ENCODE assay signal across 21 cellular contexts in genomic region chr18:57461652-57462269, GRCh38. TPM values are rescaled to one million over a fixed set of nuclear protein-coding genes. Genes with fewer than 3 reads are reported as not detected.
"Had no signal": no experiment of that assay in that cellular context is flagged by ENCODE, and none has a peak within 500 bp of the region (broad histone marks: within the 10 kb centered on the region; RNA-seq: fewer than 3 reads in every experiment).

No MANE protein-coding gene starts in this region.

- H3K4me1 Mint-ChIP-seq: memory B cell, mesothelial cell of epicardium, neural progenitor cell had no signal

- H3K4me2 ChIP-seq: neural progenitor cell, smooth muscle cell had no signal

- H3K4me3 ChIP-seq: dorsolateral prefrontal cortex, gastrocnemius medialis, heart right ventricle, lower lobe of right lung, neural progenitor cell, ovary, smooth muscle cell, testis, tibial nerve had no signal

- H3K4me1 ChIP-seq: gastrocnemius medialis, lower lobe of right lung, neural progenitor cell, testis, tibial nerve had no signal

- H3K9me3 ChIP-seq: gastrocnemius medialis, lower lobe of right lung, ovary, testis had no signal

- H2AFZ ChIP-seq: neural progenitor cell had no signal

- H3K27ac Mint-ChIP-seq: memory B cell; mesothelial cell of epicardium; natural killer cell treated with Interleukin-12 subunit alpha and Interleukin-12 subunit beta and Interleukin-15 and Interleukin-18, amount 100 ng/mL, for 72 hours; neural progenitor cell; stimulated activated naive CD8-positive, alpha-beta T cell treated with anti-CD3 and anti-CD28 coated beads, Interleukin-15, Interleukin-2, amounts not matched to agents 100 ng/mL and 50 ng/mL, for 24 hours had no signal

- H3K4me3 Mint-ChIP-seq: memory B cell; mesothelial cell of epicardium; natural killer cell treated with Interleukin-12 subunit alpha and Interleukin-12 subunit beta and Interleukin-15 and Interleukin-18, amount 100 ng/mL, for 72 hours; neural progenitor cell; stimulated activated naive CD8-positive, alpha-beta T cell treated with anti-CD3 and anti-CD28 coated beads, Interleukin-15, Interleukin-2, amounts not matched to agents 100 ng/mL and 50 ng/mL, for 24 hours had no signal

- H3K27me3 ChIP-seq: gastrocnemius medialis, neural progenitor cell, ovary, testis, tibial nerve had no signal

- ATAC-seq: esophagus mucosa; gastrocnemius medialis; heart right ventricle; lower lobe of right lung; natural killer cell treated with Interleukin-12 subunit alpha and Interleukin-12 subunit beta and Interleukin-15 and Interleukin-18, amount 100 ng/mL, for 72 hours; right cardiac atrium had no signal

- H3K36me3 ChIP-seq: gastrocnemius medialis, heart right ventricle, lower lobe of right lung, neural progenitor cell, ovary, tibial nerve had no signal

- H3K36me3 Mint-ChIP-seq: memory B cell; mesothelial cell of epicardium; natural killer cell treated with Interleukin-12 subunit alpha and Interleukin-12 subunit beta and Interleukin-15 and Interleukin-18, amount 100 ng/mL, for 72 hours; neural progenitor cell had no signal

- H3K9me3 Mint-ChIP-seq: neural progenitor cell; stimulated activated naive CD8-positive, alpha-beta T cell treated with anti-CD3 and anti-CD28 coated beads, Interleukin-15, Interleukin-2, amounts not matched to agents 100 ng/mL and 50 ng/mL, for 24 hours had no signal

- H3K9ac ChIP-seq: neural progenitor cell had no signal

- DNase-seq: cortex of kidney; dorsolateral prefrontal cortex; effector CD8-positive, alpha-beta T cell; gastrocnemius medialis; heart right ventricle; hypothalamus; kidney glomerular epithelial cell; lower lobe of right lung; nucleus accumbens; ovary; right cardiac atrium; stimulated activated CD4-positive, alpha-beta T cell treated with anti-CD3 and anti-CD28 coated beads, Interleukin-2, amount 100 ng/mL, for 48 hours; testis had no signal

- H3K27ac ChIP-seq: dorsolateral prefrontal cortex, gastrocnemius medialis, heart right ventricle, lower lobe of right lung, neural progenitor cell, ovary, testis, tibial nerve had no signal

RNA-seq across cellular contexts. Expression of gene ONECUT2, which starts 26.6 kb away (rescaled TPM):
- polyA plus RNA-seq: smooth muscle cell had no signal
